13 cellular contexts compared by ENCODE assay signal in genomic region chr6:112027942-112028674, GRCh38. TPM values are rescaled to one million over a fixed set of nuclear protein-coding genes. Genes with fewer than 3 reads are reported as not detected.
A peak's percentile ranks its signal among the peaks of the same experiment; 100 is the strongest.
DNase-seq lines count a peak whose midpoint lies in the region; ATAC-seq and TF ChIP-seq lines count a peak whose summit lies in the region.
"Had no signal": no experiment of that assay in that cellular context is flagged by ENCODE, and none has a peak within 500 bp of the region (broad histone marks: within the 10 kb centered on the region; RNA-seq: fewer than 3 reads in every experiment).

No MANE protein-coding gene starts in this region.

- H3K4me1 Mint-ChIP-seq in activated CD4-positive, alpha-beta memory T cell treated with anti-CD3 and anti-CD28 coated beads for 36 hours (ENCODE audit: low read depth) = peaks cover 61% of the 10 kb centered on the region
- peaks cover 13 to 17% (median 15%) of the 10 kb centered on the region in 3 donors for H3K4me1 Mint-ChIP-seq in naive B cell

- POLR2A ChIA-PET in activated CD4-positive, alpha-beta memory T cell treated with anti-CD3 and anti-CD28 coated beads for 36 hours (lab: Charles Lee) = interaction anchor here (2.6 kb wide), 1 partner anchor 11 kb away, joined by 15 read pairs; no protein-coding TSS in a partner anchor

- H3K27me3 ChIP-seq in GM06990 (replicated peaks; ENCODE audit: control insufficient read depth, insufficient read depth, low read length) = no peaks in the 10 kb centered on the region
- H3K27me3 ChIP-seq in gastroesophageal sphincter = no peaks in the 10 kb centered on the region
- no peaks in the 10 kb centered on the region for H3K27me3 ChIP-seq in vagina
- H3K27me3 ChIP-seq: ovary, upper lobe of left lung had no signal

- TF ChIP-seq EP300 in gastroesophageal sphincter (IDR thresholded peaks at IDR 0.05) = no peak

- peak overlapping the region; percentile 89 for H3K27ac Mint-ChIP-seq in activated CD4-positive, alpha-beta memory T cell treated with anti-CD3 and anti-CD28 coated beads for 36 hours
- peak overlapping the region in 1 of 6 donors; percentile 58 for H3K27ac Mint-ChIP-seq in naive B cell

- TF ChIP-seq CTCF in GM06990 (IDR thresholded peaks at IDR 0.05; ENCODE audit: insufficient read depth, low read length, poor library complexity, severe bottlenecking) (no peak), gastroesophageal sphincter (IDR thresholded peaks at IDR 0.05) (no peak), vagina (IDR thresholded peaks at IDR 0.05) (no peak)

- H3K36me3 ChIP-seq in GM06990 (ENCODE audit: control insufficient read depth, insufficient read depth, low read length) (no peaks in the 10 kb centered on the region), gastroesophageal sphincter (no peaks in the 10 kb centered on the region), vagina (no peaks in the 10 kb centered on the region)
- H3K36me3 ChIP-seq: ovary, upper lobe of left lung had no signal

- ATAC-seq in HG02678 (IDR thresholded peaks at IDR 0.05; ENCODE audit: unreplicated experiment) (peak; percentile 66), naive B cell (ENCODE audit: low read depth in 2 of 2) (peak; percentile 70 to 78), gastroesophageal sphincter (no peak)

- peaks cover 12% of the 10 kb centered on the region for H3K9me3 Mint-ChIP-seq in activated CD4-positive, alpha-beta memory T cell treated with anti-CD3 and anti-CD28 coated beads for 36 hours
- H3K9me3 Mint-ChIP-seq in naive B cell = peaks cover 6 to 16% (median 8%) of the 10 kb centered on the region in 7 donors

- H3K9me3 ChIP-seq in gastroesophageal sphincter = peaks cover 0 to 9% (median 0%) of the 10 kb centered on the region in 3 donors
- H3K9me3 ChIP-seq in vagina = no peaks in the 10 kb centered on the region
- H3K9me3 ChIP-seq: ovary, upper lobe of left lung had no signal

- H3K4me3 Mint-ChIP-seq in activated CD4-positive, alpha-beta memory T cell treated with anti-CD3 and anti-CD28 coated beads for 36 hours = peak overlapping the region; percentile 7
- peak overlapping the region in 1 of 8 donors; percentile 10 for H3K4me3 Mint-ChIP-seq in naive B cell

- H3K4me3 ChIP-seq in GM06990 (replicated peaks; ENCODE audit: low read depth, low read length) (no peak overlapping the region), gastroesophageal sphincter (no peak overlapping the region), vagina (no peak overlapping the region)
- H3K4me3 ChIP-seq: ovary, upper lobe of left lung had no signal

- 60 to 75% methylated on average over 1 to 3 of the region's 3 CpGs for WGBS in gastroesophageal sphincter (ENCODE audit: low coverage in 1 of 2), 2 donors

- DNase-seq in GM06990 (ENCODE audit: extremely low read depth, insufficient read length) (peak; percentile 8), naive B cell (peak; percentile 13), vagina (ENCODE audit: extremely low spot score in 2 of 2) (no peak), iPS-NIHi7 (ENCODE audit: extremely low spot score) (no peak), NCI-H446 (lab: John Stamatoyannopoulos, UW) (no peak)
- DNase-seq in activated CD4-positive, alpha-beta memory T cell treated with anti-CD3 and anti-CD28 coated beads for 36 hours = peak; percentile 60
- DNase-seq: KBM-7, ovary, upper lobe of left lung had no signal

- TF ChIP-seq POLR2A in gastroesophageal sphincter (IDR thresholded peaks at IDR 0.05) = no peak
- no peak for TF ChIP-seq POLR2A in vagina (IDR thresholded peaks at IDR 0.05)

- CTCF ChIA-PET in activated CD4-positive, alpha-beta memory T cell treated with anti-CD3 and anti-CD28 coated beads for 36 hours (lab: Charles Lee) = interaction anchor here (0.6 to 6.0 kb wide), 20 partner anchors 8 to 324 kb away, joined by 3 to 84 read pairs (median 4); no protein-coding TSS in a partner anchor

- intact Hi-C loops in activated CD4-positive, alpha-beta memory T cell treated with anti-CD3 and anti-CD28 coated beads for 36 hours (cut with micrococcal nuclease) = loop anchor here (1.0 to 2.0 kb wide), 4 partner anchors 8 to 267 kb away; no protein-coding TSS in a partner anchor
- intact Hi-C loops in vagina (cut with DNase I) = no loop called here

- peaks cover 13% of the 10 kb centered on the region for H3K36me3 Mint-ChIP-seq in activated CD4-positive, alpha-beta memory T cell treated with anti-CD3 and anti-CD28 coated beads for 36 hours
- H3K36me3 Mint-ChIP-seq in naive B cell = peaks cover 12 to 16% of the 10 kb centered on the region in 2 donors

- H3K27me3 Mint-ChIP-seq in activated CD4-positive, alpha-beta memory T cell treated with anti-CD3 and anti-CD28 coated beads for 36 hours = no peaks in the 10 kb centered on the region
- H3K27me3 Mint-ChIP-seq in naive B cell = peaks cover 0 to 9% (median 0%) of the 10 kb centered on the region in 3 donors

- H3K27ac ChIP-seq in gastroesophageal sphincter = no peak overlapping the region
- H3K27ac ChIP-seq in vagina = no peak overlapping the region
- H3K27ac ChIP-seq: ovary, VCaP had no signal

- H3K4me1 ChIP-seq in gastroesophageal sphincter (peaks cover 0 to 23% (median 2%) of the 10 kb centered on the region in 3 donors), vagina (peaks cover 14% of the 10 kb centered on the region)

RNA-seq across cellular contexts. Expression of gene CCN6, which starts 25.8 kb away (rescaled TPM):
- under 1 TPM in 1 of 2 experiments, not detected in 1; 0.70 TPM for total RNA-seq in activated CD4-positive, alpha-beta memory T cell treated with anti-CD3 and anti-CD28 coated beads for 36 hours
- polyA plus RNA-seq in naive B cell (ENCODE audit: low read depth in 6 of 6) = under 1 TPM in 2 of 6 donors, not detected in 4; 0.11 to 0.15 TPM
- total RNA-seq in gastroesophageal sphincter (not detected), vagina (not detected)
- total RNA-seq: fibroblast of lung, upper lobe of left lung had no signal
- polyA plus RNA-seq: ovary had no signal

RNA-seq across cellular contexts. Expression of gene TUBE1, which starts 59.2 kb away (rescaled TPM):
- 10 to 100 TPM; 37.2 to 39.2 TPM for total RNA-seq in activated CD4-positive, alpha-beta memory T cell treated with anti-CD3 and anti-CD28 coated beads for 36 hours
- 10 to 100 TPM in 5 of 6 donors, 1 to 10 TPM in 1; 8.1 to 14.5 (median 11.5) TPM for polyA plus RNA-seq in naive B cell (ENCODE audit: low read depth in 6 of 6)
- total RNA-seq in gastroesophageal sphincter = 10 to 100 TPM; 17.5 to 58.2 (median 31.6) TPM
- 38.8 TPM for total RNA-seq in vagina

RNA-seq across cellular contexts. Expression of gene FAM229B, which starts 59.3 kb away (rescaled TPM):
- total RNA-seq in activated CD4-positive, alpha-beta memory T cell treated with anti-CD3 and anti-CD28 coated beads for 36 hours = 1 to 10 TPM; 6.7 to 7.3 TPM
- polyA plus RNA-seq in naive B cell (ENCODE audit: low read depth in 6 of 6) = 1 to 10 TPM; 2.7 to 9.0 (median 4.7) TPM
- 10 to 100 TPM in 3 of 4 donors, 1 to 10 TPM in 1; 9.5 to 26.1 (median 13.8) TPM for total RNA-seq in gastroesophageal sphincter
- total RNA-seq in vagina = 11.0 TPM

Comparison
In these comparisons a context has a peak if more than half of its experiments do, and no peak if none do; other contexts are left out.
1. DNase-seq: peak in GM06990 (single experiment), activated CD4-positive, alpha-beta memory T cell treated with anti-CD3 and anti-CD28 coated beads for 36 hours (single experiment) and naive B cell (single experiment); none in vagina (0 of 2), iPS-NIHi7 (single experiment) and NCI-H446 (0 of 2).